ENCODE assay signal across 10 cellular contexts in genomic region chr2:42878581-42878980, GRCh38.
A peak's percentile ranks its signal among the peaks of the same experiment; 100 is the strongest.
DNase-seq lines count a peak whose midpoint lies in the region; ATAC-seq and TF ChIP-seq lines count a peak whose summit lies in the region.
"Had no signal": no experiment of that assay in that cellular context is flagged by ENCODE, and none has a peak within 500 bp of the region (broad histone marks: within the 10 kb centered on the region; RNA-seq: fewer than 3 reads in every experiment).

No MANE protein-coding gene starts in this region.

- DNase-seq in stimulated activated CD4-positive, alpha-beta T cell treated with anti-CD3 and anti-CD28 coated beads, Interleukin-2, amount 100 ng/mL, for 4 hours (ENCODE audit: low read depth), result peak; percentile 3
- DNase-seq in stimulated activated CD4-positive, alpha-beta T cell treated with anti-CD3 and anti-CD28 coated beads, Interleukin-4, amount 100 ng/mL, for 1 hour, result no peak
- DNase-seq in esophagus muscularis mucosa (ENCODE audit: extremely low spot score), result no peak
- DNase-seq in NCI-H1048 (lab: John Stamatoyannopoulos, UW), result no peak
- no peak for DNase-seq in Ammon's horn (ENCODE audit: low spot score)
- DNase-seq in prostate gland (ENCODE audit: low spot score), result no peak
- DNase-seq in midbrain (lab: John Stamatoyannopoulos, UW), result no peak
- DNase-seq: NCI-H748 treated with DMSO at 0.1 percent for 48 hours had no signal

- TF ChIP-seq POLR2A in esophagus muscularis mucosa (IDR thresholded peaks at IDR 0.05; ENCODE audit: low read depth) (no peak), prostate gland (IDR thresholded peaks at IDR 0.05) (no peak)

- H3K27ac ChIP-seq in esophagus muscularis mucosa (replicated peaks in 1 of 4), result peak overlapping the region in 3 of 4 donors; percentile 49 to 84 (median 58)
- peak overlapping the region in 1 of 2 donors; percentile 15 for H3K27ac ChIP-seq in prostate gland
- H3K27ac ChIP-seq: KMS-11 had no signal

- intact Hi-C loops in esophagus muscularis mucosa (cut with DNase I) (no loop called here), prostate gland (cut with DNase I) (no loop called here)

- H3K9me3 ChIP-seq in esophagus muscularis mucosa (no peaks in the 10 kb centered on the region), prostate gland (no peaks in the 10 kb centered on the region)

- ATAC-seq in HG03108 (IDR thresholded peaks at IDR 0.05; ENCODE audit: unreplicated experiment), result peak; percentile 75

- no peaks in the 10 kb centered on the region for H3K36me3 ChIP-seq in esophagus muscularis mucosa
- H3K36me3 ChIP-seq in prostate gland, result no peaks in the 10 kb centered on the region

- 98% methylated on average over 4 of the region's 4 CpGs for WGBS in esophagus muscularis mucosa
- 84% methylated on average over 4 of the region's 4 CpGs for WGBS in prostate gland

- H3K27me3 ChIP-seq in esophagus muscularis mucosa, result no peaks in the 10 kb centered on the region
- H3K27me3 ChIP-seq in prostate gland (replicated peaks; ENCODE audit: insufficient read depth), result no peaks in the 10 kb centered on the region

- TF ChIP-seq EP300 in esophagus muscularis mucosa (IDR thresholded peaks at IDR 0.05), result no peak

- H3K4me1 ChIP-seq in esophagus muscularis mucosa (peaks cover 69 to 77% (median 74%) of the 10 kb centered on the region in 4 donors), prostate gland (replicated peaks) (peaks cover 18% of the 10 kb centered on the region)

- H3K4me3 ChIP-seq in esophagus muscularis mucosa (no peak overlapping the region), prostate gland (no peak overlapping the region)

- TF ChIP-seq CTCF in esophagus muscularis mucosa (IDR thresholded peaks at IDR 0.05), result no peak
- TF ChIP-seq CTCF in prostate gland (IDR thresholded peaks at IDR 0.05), result no peak
